ENCODE assay signal across 2 cellular contexts in the genomic region with DNA sequence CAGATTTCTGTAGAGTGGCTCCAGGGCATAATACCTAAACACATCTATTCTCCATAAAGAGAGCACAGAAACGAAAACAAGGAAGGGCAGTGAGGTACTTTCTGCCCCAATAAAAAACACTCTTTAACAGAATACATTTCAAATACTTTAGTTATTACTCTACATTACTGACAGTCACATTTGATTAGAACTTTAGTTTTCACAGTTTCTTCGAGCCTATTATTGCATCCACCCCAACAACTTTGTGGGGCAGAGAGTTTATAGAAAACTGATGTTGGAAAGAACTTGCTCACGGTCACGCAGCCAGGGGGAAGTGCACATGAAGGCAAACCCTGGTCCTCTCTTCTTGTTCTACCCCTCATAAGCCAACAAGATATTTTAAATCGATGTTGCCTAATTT.
TF ChIP-seq lines count a peak whose summit lies in the region.

No MANE protein-coding gene starts in this region.

TF ChIP-seq in HCT116, 20 proteins besides CTCF, POLR2A, EP300 and RAD21:
- TF ChIP-seq SP1 (IDR thresholded peaks at IDR 0.05; ENCODE audit: low read depth) (no peak), SRF (IDR thresholded peaks at IDR 0.05; ENCODE audit: low read depth) (no peak), POLR2AphosphoS5 (IDR thresholded peaks at IDR 0.05; ENCODE audit: low read depth, low read length) (no peak), EZH2phosphoT487 (IDR thresholded peaks at IDR 0.05; ENCODE audit: borderline replicate concordance) (no peak), EGR1 (IDR thresholded peaks at IDR 0.05; ENCODE audit: low read depth) (no peak), SIN3A (IDR thresholded peaks at IDR 0.05; ENCODE audit: low read depth) (no peak), CBX3 (IDR thresholded peaks at IDR 0.05; ENCODE audit: low read depth) (no peak), YY1 (IDR thresholded peaks at IDR 0.05; ENCODE audit: extremely low read depth, insufficient replicate concordance, low read depth, low read length) (no peak), ZNF274 (IDR thresholded peaks at IDR 0.05; ENCODE audit: low read depth, low read length) (no peak), TCF7L2 (IDR thresholded peaks at IDR 0.05; ENCODE audit: borderline replicate concordance, extremely low read depth, insufficient read depth, insufficient read length) (no peak), ZFX (IDR thresholded peaks at IDR 0.05) (no peak)
- TF ChIP-seq, protein P1, sequence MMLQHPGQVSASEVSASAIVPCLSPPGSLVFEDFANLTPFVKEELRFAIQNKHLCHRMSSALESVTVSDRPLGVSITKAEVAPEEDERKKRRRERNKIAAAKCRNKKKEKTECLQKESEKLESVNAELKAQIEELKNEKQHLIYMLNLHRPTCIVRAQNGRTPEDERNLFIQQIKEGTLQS (IDR thresholded peaks at IDR 0.05): no peak
- TF ChIP-seq, protein P2, sequence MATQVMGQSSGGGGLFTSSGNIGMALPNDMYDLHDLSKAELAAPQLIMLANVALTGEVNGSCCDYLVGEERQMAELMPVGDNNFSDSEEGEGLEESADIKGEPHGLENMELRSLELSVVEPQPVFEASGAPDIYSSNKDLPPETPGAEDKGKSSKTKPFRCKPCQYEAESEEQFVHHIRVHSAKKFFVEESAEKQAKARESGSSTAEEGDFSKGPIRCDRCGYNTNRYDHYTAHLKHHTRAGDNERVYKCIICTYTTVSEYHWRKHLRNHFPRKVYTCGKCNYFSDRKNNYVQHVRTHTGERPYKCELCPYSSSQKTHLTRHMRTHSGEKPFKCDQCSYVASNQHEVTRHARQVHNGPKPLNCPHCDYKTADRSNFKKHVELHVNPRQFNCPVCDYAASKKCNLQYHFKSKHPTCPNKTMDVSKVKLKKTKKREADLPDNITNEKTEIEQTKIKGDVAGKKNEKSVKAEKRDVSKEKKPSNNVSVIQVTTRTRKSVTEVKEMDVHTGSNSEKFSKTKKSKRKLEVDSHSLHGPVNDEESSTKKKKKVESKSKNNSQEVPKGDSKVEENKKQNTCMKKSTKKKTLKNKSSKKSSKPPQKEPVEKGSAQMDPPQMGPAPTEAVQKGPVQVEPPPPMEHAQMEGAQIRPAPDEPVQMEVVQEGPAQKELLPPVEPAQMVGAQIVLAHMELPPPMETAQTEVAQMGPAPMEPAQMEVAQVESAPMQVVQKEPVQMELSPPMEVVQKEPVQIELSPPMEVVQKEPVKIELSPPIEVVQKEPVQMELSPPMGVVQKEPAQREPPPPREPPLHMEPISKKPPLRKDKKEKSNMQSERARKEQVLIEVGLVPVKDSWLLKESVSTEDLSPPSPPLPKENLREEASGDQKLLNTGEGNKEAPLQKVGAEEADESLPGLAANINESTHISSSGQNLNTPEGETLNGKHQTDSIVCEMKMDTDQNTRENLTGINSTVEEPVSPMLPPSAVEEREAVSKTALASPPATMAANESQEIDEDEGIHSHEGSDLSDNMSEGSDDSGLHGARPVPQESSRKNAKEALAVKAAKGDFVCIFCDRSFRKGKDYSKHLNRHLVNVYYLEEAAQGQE (IDR thresholded peaks at IDR 0.05; ENCODE audit: low read depth): no peak
TF ChIP-seq in HCT116: peak in this region for 0.

TF ChIP-seq in GM23338, 12 proteins besides CTCF, POLR2A, EP300 and RAD21:
- TF ChIP-seq ZNF114 (CRISPR knock-in tag; IDR thresholded peaks at IDR 0.05) (no peak), EZH2 (IDR thresholded peaks at IDR 0.05; ENCODE audit: low read depth, unreplicated experiment) (no peak), NANOG (IDR thresholded peaks at IDR 0.05; ENCODE audit: borderline replicate concordance) (no peak), ZNF331 (CRISPR knock-in tag; IDR thresholded peaks at IDR 0.05; ENCODE audit: low read depth) (no peak), EZH2phosphoT487 (IDR thresholded peaks at IDR 0.05; ENCODE audit: unreplicated experiment) (no peak), STAT1 (IDR thresholded peaks at IDR 0.05; ENCODE audit: unreplicated experiment) (no peak), JUNB (IDR thresholded peaks at IDR 0.05; ENCODE audit: unreplicated experiment) (no peak), POLR2AphosphoS5 (IDR thresholded peaks at IDR 0.05; ENCODE audit: low read depth) (no peak), ETS1 (IDR thresholded peaks at IDR 0.05) (no peak), CREB1 (CRISPR knock-in tag; IDR thresholded peaks at IDR 0.05; ENCODE audit: low read depth) (no peak), ZNF462 (CRISPR knock-in tag; IDR thresholded peaks at IDR 0.05) (no peak)
- TF ChIP-seq, protein P2 (IDR thresholded peaks at IDR 0.05; ENCODE audit: unreplicated experiment): no peak
